In genomic region chr15:77702211-77702957, GRCh38 we compare ENCODE assay signal across 1 cellular context.
TF ChIP-seq lines count a peak whose summit lies in the region.

No MANE protein-coding gene starts in this region.

TF ChIP-seq in WTC11, 78 proteins besides CTCF, POLR2A, EP300 and RAD21 (continued from another document and continues in another):
- TF ChIP-seq STAT6 (CRISPR knock-in tag; conservative IDR thresholded peaks at IDR 0.05; ENCODE audit: low read depth) (no peak), ZNF671 (CRISPR knock-in tag; IDR thresholded peaks at IDR 0.05) (no peak), HMGXB4 (CRISPR knock-in tag; IDR thresholded peaks at IDR 0.05) (no peak), E2F5 (CRISPR knock-in tag; IDR thresholded peaks at IDR 0.05) (no peak), ARID4B (CRISPR knock-in tag; IDR thresholded peaks at IDR 0.05; ENCODE audit: borderline replicate concordance) (no peak), PRDM15 (CRISPR knock-in tag; IDR thresholded peaks at IDR 0.05) (peak; percentile 96), ESRRA (CRISPR knock-in tag; IDR thresholded peaks at IDR 0.05; ENCODE audit: borderline replicate concordance) (no peak; the same call in 1 of the 2 replicates), ZNF281 (CRISPR knock-in tag; IDR thresholded peaks at IDR 0.05) (no peak), GRHL2 (CRISPR knock-in tag; IDR thresholded peaks at IDR 0.05; ENCODE audit: insufficient replicate concordance, severe bottlenecking) (no peak), HMGA2 (CRISPR knock-in tag; IDR thresholded peaks at IDR 0.05) (no peak), CREB1 (CRISPR knock-in tag; IDR thresholded peaks at IDR 0.05) (no peak), FOXP4 (CRISPR knock-in tag; IDR thresholded peaks at IDR 0.05) (peak; percentile 82; the same call in 1 of the 2 replicates), ETV6 (CRISPR knock-in tag; IDR thresholded peaks at IDR 0.05) (peak; percentile 65; the same call in 1 of the 2 replicates), NFE2L1 (CRISPR knock-in tag; IDR thresholded peaks at IDR 0.05) (peak; percentile 85), ZNF317 (CRISPR knock-in tag; IDR thresholded peaks at IDR 0.05; ENCODE audit: borderline replicate concordance, low read depth) (no peak), EMX1 (CRISPR knock-in tag; IDR thresholded peaks at IDR 0.05) (no peak), MXD4 (CRISPR knock-in tag; IDR thresholded peaks at IDR 0.05; ENCODE audit: borderline replicate concordance) (no peak), ZNF416 (CRISPR knock-in tag; IDR thresholded peaks at IDR 0.05) (no peak), USF1 (CRISPR knock-in tag; IDR thresholded peaks at IDR 0.05) (peak; percentile 51; the same call in 1 of the 2 replicates), TCF7 (CRISPR knock-in tag; IDR thresholded peaks at IDR 0.05; ENCODE audit: low read depth) (0 out of 2 replicates have a peak, but pooled peaks have one; percentile 37), CREM (CRISPR knock-in tag; IDR thresholded peaks at IDR 0.05) (no peak; the same call in 1 of the 2 replicates), ZNF512 (CRISPR knock-in tag; IDR thresholded peaks at IDR 0.05; ENCODE audit: borderline replicate concordance) (no peak), TEAD4 (CRISPR knock-in tag; IDR thresholded peaks at IDR 0.05) (peak; percentile 65; the same call in 1 of the 2 replicates), OVOL2 (CRISPR knock-in tag; IDR thresholded peaks at IDR 0.05; ENCODE audit: borderline replicate concordance) (no peak), E2F1 (CRISPR knock-in tag; IDR thresholded peaks at IDR 0.05) (no peak), USF2 (CRISPR knock-in tag; IDR thresholded peaks at IDR 0.05) (peak; percentile 10; the same call in 1 of the 2 replicates), FOXJ3 (CRISPR knock-in tag; IDR thresholded peaks at IDR 0.05; ENCODE audit: borderline replicate concordance) (no peak), NFATC4 (CRISPR knock-in tag; IDR thresholded peaks at IDR 0.05) (no peak), JAZF1 (CRISPR knock-in tag; IDR thresholded peaks at IDR 0.05) (no peak), MYBL2 (CRISPR knock-in tag; IDR thresholded peaks at IDR 0.05) (no peak), GTF2I (CRISPR knock-in tag; conservative IDR thresholded peaks at IDR 0.05) (no peak), PRRX2 (CRISPR knock-in tag; IDR thresholded peaks at IDR 0.05) (no peak), NFYB (CRISPR knock-in tag; conservative IDR thresholded peaks at IDR 0.05; ENCODE audit: low read depth) (no peak)
